In the genomic region with DNA sequence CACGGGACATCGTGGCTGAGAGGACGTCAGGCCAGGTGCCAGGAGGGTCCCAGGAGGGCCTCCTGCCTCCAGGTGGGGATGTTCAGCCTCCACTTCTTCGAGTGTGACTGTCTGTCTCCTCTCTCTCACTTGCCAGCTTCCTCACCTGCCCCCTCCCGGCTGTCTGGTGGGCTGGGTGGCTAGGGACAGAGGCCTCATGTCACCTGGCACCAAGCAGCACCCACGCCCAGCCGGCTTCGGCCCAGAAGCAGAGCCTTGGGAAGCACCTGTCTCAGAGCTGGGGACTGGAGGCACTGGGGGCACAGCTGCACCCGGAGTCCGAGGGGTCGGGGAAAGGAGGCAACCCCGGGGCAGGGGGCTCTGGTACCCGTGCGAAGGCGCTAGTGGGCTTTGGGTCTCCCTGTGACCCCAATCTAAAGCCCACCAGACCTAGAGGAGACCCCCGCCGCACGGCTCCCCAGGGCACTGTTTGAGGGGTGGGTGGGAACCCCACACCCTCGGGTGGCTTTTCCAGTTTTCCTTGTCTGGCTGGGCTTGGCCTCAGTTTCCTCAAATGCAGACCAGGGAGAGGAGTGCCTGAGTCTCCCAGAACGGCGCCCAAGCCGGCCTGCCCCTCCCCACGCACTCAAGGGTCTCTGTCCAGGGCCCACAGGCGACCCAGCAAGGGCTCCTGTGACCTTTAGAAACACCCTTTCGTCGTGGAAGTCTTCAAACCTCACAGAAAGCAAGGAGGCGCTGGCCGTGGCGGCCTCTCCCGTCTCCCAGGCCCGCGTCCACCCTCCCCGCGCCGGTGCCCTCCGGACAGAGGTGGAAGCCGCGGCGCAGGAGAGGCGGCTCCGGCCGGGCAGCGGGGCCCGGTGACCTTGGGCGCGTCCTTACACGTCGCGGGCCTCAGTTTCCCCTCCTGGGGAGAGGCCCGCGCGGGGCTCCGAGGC, we compare ENCODE assay signal across 1 cellular context.
TF ChIP-seq lines count a peak whose summit lies in the region.

No MANE protein-coding gene starts in this region.

TF ChIP-seq in GM23338, 12 proteins besides CTCF, POLR2A, EP300 and RAD21:
- TF ChIP-seq, protein P1, sequence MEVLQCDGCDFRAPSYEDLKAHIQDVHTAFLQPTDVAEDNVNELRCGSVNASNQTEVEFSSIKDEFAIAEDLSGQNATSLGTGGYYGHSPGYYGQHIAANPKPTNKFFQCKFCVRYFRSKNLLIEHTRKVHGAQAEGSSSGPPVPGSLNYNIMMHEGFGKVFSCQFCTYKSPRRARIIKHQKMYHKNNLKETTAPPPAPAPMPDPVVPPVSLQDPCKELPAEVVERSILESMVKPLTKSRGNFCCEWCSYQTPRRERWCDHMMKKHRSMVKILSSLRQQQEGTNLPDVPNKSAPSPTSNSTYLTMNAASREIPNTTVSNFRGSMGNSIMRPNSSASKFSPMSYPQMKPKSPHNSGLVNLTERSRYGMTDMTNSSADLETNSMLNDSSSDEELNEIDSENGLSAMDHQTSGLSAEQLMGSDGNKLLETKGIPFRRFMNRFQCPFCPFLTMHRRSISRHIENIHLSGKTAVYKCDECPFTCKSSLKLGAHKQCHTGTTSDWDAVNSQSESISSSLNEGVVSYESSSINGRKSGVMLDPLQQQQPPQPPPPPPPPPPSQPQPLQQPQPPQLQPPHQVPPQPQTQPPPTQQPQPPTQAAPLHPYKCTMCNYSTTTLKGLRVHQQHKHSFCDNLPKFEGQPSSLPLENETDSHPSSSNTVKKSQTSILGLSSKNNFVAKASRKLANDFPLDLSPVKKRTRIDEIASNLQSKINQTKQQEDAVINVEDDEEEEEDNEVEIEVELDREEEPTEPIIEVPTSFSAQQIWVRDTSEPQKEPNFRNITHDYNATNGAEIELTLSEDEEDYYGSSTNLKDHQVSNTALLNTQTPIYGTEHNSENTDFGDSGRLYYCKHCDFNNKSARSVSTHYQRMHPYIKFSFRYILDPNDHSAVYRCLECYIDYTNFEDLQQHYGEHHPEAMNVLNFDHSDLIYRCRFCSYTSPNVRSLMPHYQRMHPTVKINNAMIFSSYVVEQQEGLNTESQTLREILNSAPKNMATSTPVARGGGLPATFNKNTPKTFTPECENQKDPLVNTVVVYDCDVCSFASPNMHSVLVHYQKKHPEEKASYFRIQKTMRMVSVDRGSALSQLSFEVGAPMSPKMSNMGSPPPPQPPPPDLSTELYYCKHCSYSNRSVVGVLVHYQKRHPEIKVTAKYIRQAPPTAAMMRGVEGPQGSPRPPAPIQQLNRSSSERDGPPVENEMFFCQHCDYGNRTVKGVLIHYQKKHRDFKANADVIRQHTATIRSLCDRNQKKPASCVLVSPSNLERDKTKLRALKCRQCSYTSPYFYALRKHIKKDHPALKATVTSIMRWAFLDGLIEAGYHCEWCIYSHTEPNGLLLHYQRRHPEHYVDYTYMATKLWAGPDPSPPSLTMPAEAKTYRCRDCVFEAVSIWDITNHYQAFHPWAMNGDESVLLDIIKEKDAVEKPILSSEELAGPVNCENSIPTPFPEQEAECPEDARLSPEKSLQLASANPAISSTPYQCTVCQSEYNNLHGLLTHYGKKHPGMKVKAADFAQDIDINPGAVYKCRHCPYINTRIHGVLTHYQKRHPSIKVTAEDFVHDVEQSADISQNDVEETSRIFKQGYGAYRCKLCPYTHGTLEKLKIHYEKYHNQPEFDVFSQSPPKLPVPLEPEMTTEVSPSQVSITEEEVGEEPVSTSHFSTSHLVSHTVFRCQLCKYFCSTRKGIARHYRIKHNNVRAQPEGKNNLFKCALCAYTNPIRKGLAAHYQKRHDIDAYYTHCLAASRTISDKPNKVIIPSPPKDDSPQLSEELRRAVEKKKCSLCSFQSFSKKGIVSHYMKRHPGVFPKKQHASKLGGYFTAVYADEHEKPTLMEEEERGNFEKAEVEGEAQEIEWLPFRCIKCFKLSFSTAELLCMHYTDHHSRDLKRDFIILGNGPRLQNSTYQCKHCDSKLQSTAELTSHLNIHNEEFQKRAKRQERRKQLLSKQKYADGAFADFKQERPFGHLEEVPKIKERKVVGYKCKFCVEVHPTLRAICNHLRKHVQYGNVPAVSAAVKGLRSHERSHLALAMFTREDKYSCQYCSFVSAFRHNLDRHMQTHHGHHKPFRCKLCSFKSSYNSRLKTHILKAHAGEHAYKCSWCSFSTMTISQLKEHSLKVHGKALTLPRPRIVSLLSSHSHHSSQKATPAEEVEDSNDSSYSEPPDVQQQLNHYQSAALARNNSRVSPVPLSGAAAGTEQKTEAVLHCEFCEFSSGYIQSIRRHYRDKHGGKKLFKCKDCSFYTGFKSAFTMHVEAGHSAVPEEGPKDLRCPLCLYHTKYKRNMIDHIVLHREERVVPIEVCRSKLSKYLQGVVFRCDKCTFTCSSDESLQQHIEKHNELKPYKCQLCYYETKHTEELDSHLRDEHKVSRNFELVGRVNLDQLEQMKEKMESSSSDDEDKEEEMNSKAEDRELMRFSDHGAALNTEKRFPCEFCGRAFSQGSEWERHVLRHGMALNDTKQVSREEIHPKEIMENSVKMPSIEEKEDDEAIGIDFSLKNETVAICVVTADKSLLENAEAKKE (CRISPR knock-in tag; IDR thresholded peaks at IDR 0.05), result no peak
- no peak for TF ChIP-seq NANOG (IDR thresholded peaks at IDR 0.05; ENCODE audit: borderline replicate concordance)
- TF ChIP-seq JUNB (IDR thresholded peaks at IDR 0.05; ENCODE audit: unreplicated experiment), result no peak
- TF ChIP-seq POLR2AphosphoS5 (IDR thresholded peaks at IDR 0.05; ENCODE audit: low read depth), result no peak
- no peak for TF ChIP-seq EZH2phosphoT487 (IDR thresholded peaks at IDR 0.05; ENCODE audit: unreplicated experiment)
